In the genomic region with DNA sequence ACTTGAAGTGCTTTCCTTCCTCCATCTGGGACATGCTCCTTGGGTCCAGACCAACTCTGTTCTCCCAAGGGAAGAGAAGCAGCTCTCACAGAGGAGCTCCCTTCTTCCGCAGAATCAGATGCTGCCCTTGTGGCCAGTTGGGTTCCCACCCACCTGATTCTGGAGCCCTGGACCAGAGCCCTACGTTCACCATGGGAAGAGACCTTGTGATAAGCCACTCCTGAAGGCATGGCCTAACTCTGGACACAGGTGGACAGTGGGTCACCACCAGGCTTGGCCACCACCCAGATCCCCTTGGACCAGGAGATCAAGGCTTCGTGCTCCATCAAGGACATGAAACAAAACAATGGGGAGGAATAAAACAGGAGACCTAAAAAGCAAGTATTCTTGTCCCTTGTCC, we compare ENCODE assay signal across 29 cellular contexts.
"Had no signal": no experiment of that assay in that cellular context is flagged by ENCODE, and none has a peak within 500 bp of the region (broad histone marks: within the 10 kb centered on the region; RNA-seq: fewer than 3 reads in every experiment).

No MANE protein-coding gene starts in this region.

- H3K27ac Mint-ChIP-seq: activated naive CD4-positive, alpha-beta T cell treated with anti-CD3 and anti-CD28 coated beads for 36 hours; dendritic cell treated with granulocyte-macrophage colony-stimulating factor and Interleukin-4, amounts not matched to agents 40 ng/mL and 50 ng/mL, for 4 days; stimulated activated memory B cell treated with anti-CD40 and anti-IgM and Interleukin-4, amounts not matched to agents 10 μg/mL and 1 μg/mL and 100 μg/mL, for 72 hours; T-helper 17 cell; WTC11 had no signal

- H3K27me3 ChIP-seq: sigmoid colon, stomach, thyroid gland, upper lobe of left lung had no signal

- H3K4me1 ChIP-seq: gastrocnemius medialis, parathyroid adenoma, psoas muscle, sigmoid colon, thyroid gland had no signal

- H3K9me3 Mint-ChIP-seq: activated naive CD4-positive, alpha-beta T cell treated with anti-CD3 and anti-CD28 coated beads for 36 hours; dendritic cell treated with granulocyte-macrophage colony-stimulating factor and Interleukin-4, amounts not matched to agents 40 ng/mL and 50 ng/mL, for 4 days; stimulated activated memory B cell treated with anti-CD40 and anti-IgM and Interleukin-4, amounts not matched to agents 10 μg/mL and 1 μg/mL and 100 μg/mL, for 72 hours had no signal

- H3K4me1 Mint-ChIP-seq: WTC11 had no signal

- H3K36me3 Mint-ChIP-seq: stimulated activated memory B cell treated with anti-CD40 and anti-IgM and Interleukin-4, amounts not matched to agents 10 μg/mL and 1 μg/mL and 100 μg/mL, for 72 hours had no signal

- H3K27ac ChIP-seq: brain microvascular endothelial cell, gastrocnemius medialis, hepatocyte, parathyroid adenoma, psoas muscle, sigmoid colon, stomach, thyroid gland, upper lobe of left lung had no signal

- DNase-seq: activated CD4-positive, alpha-beta T cell treated with anti-CD3 and anti-CD28 coated beads for 1 hour; activated CD4-positive, alpha-beta T cell treated with anti-CD3 and anti-CD28 coated beads, Interleukin-2, amount 50 U/mL, for 1 hour; activated effector memory CD4-positive, alpha-beta T cell treated with anti-CD3 and anti-CD28 coated beads, Interleukin-2, amount 50 U/mL, for 16 hours; activated naive CD4-positive, alpha-beta T cell treated with anti-CD3 and anti-CD28 coated beads for 36 hours; amniotic stem cell; brain microvascular endothelial cell; central memory CD4-positive, alpha-beta T cell; effector CD4-positive, alpha-beta T cell; gastrocnemius medialis; glutamatergic neuron; left cardiac atrium; left ventricle myocardium superior; midbrain; naive thymus-derived CD4-positive, alpha-beta T cell; nucleus accumbens; psoas muscle; sigmoid colon; small intestine; stimulated activated CD4-positive, alpha-beta T cell treated with anti-CD3 and anti-CD28 coated beads, Interleukin-4, amount 100 ng/mL, for 24 hours; stomach; T-helper 17 cell; thyroid gland; upper lobe of left lung had no signal

- H3K4me3 Mint-ChIP-seq: activated naive CD4-positive, alpha-beta T cell treated with anti-CD3 and anti-CD28 coated beads for 36 hours; dendritic cell treated with granulocyte-macrophage colony-stimulating factor and Interleukin-4, amounts not matched to agents 40 ng/mL and 50 ng/mL, for 4 days; naive thymus-derived CD4-positive, alpha-beta T cell; stimulated activated memory B cell treated with anti-CD40 and anti-IgM and Interleukin-4, amounts not matched to agents 10 μg/mL and 1 μg/mL and 100 μg/mL, for 72 hours; T-helper 17 cell; WTC11 had no signal

- H3K4me3 ChIP-seq: gastrocnemius medialis, hepatocyte, psoas muscle, sigmoid colon, stomach, thyroid gland, upper lobe of left lung had no signal

- H3K36me3 ChIP-seq: brain microvascular endothelial cell, gastrocnemius medialis, sigmoid colon, stomach, thyroid gland, upper lobe of left lung had no signal

- ATAC-seq: gastrocnemius medialis; left ventricle myocardium superior; naive thymus-derived CD4-positive, alpha-beta T cell; psoas muscle; SK-N-SH treated with all-trans-retinoic acid at 6 μM for 48 hours; stimulated activated memory B cell treated with anti-CD40 and anti-IgM and Interleukin-4, amounts not matched to agents 10 μg/mL and 1 μg/mL and 100 μg/mL, for 72 hours; T-helper 17 cell; WTC11 had no signal

- H3K9me3 ChIP-seq: gastrocnemius medialis, psoas muscle, sigmoid colon, stomach, thyroid gland, upper lobe of left lung had no signal
